ENCODE assay signal across 19 cellular contexts in the genomic region with DNA sequence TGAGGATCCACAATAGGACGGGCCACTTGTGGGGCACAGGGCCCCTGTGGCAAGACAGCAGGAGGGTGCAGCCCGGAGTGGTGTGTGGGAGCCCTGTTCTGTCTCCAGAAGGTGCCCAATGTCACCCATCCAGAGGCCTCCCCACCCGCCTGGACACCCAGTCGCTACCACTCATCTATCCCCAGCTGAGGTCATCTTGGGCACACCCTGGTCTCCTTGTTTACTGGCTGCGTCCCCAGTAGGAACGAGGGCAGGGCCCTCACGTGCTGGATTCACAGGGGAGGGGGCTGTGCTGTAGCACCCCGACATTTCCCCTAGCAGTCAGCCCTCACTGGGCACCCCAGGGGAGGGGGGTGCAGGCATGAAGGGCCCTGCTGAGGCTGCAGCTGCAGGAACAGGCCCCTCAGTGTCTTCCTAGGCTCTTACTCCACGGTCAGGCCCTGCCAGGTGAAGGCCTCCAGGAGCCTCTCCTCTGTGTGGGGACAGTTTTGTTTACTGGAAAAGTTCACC. TPM values are rescaled to one million over a fixed set of nuclear protein-coding genes. Genes with fewer than 3 reads are reported as not detected.
DNase-seq lines count a peak whose midpoint lies in the region; ATAC-seq and TF ChIP-seq lines count a peak whose summit lies in the region.
"Had no signal": no experiment of that assay in that cellular context is flagged by ENCODE, and none has a peak within 500 bp of the region (broad histone marks: within the 10 kb centered on the region; RNA-seq: fewer than 3 reads in every experiment).

No MANE protein-coding gene starts in this region.

- H2BK12ac ChIP-seq in neuronal stem cell (ENCODE audit: low read length), result peak overlapping the region; percentile 67

- no peak overlapping the region for H3K9ac ChIP-seq in neuronal stem cell (ENCODE audit: low read depth, low read length, poor library complexity)

- H3K4me1 ChIP-seq in neuronal stem cell (ENCODE audit: control insufficient read depth in 2 of 2, insufficient read depth in 1 of 2, low read depth in 1 of 2, low read length in 2 of 2), result peaks cover 0 to 42% of the 10 kb centered on the region in 2 donors
- H3K4me1 ChIP-seq: HAP-1 had no signal

- H3K4me3 ChIP-seq in neuronal stem cell (ENCODE audit: low read length in 2 of 2), result no peak overlapping the region
- H3K4me3 ChIP-seq: HAP-1, K562 had no signal

- ATAC-seq in esophagus mucosa (peak; percentile 1), left lobe of liver (peak; percentile 23), SK-N-SH treated with all-trans-retinoic acid at 6 μM for 48 hours (no peak)
- ATAC-seq: K562 had no signal

- no peak overlapping the region for H2AFZ ChIP-seq in neuronal stem cell (ENCODE audit: low read length)

- H2BK5ac ChIP-seq in neuronal stem cell (ENCODE audit: low read length), result no peak overlapping the region

- H2AK5ac ChIP-seq in neuronal stem cell (ENCODE audit: low read depth, low read length), result peak overlapping the region; percentile 83

- peak; percentile 11 for DNase-seq in HT-29 (ENCODE audit: low spot score)
- no peak for DNase-seq in left lobe of liver (ENCODE audit: low spot score)
- DNase-seq in neuronal stem cell (ENCODE audit: low spot score), result no peak
- DNase-seq in osteocyte (ENCODE audit: extremely low spot score, unreplicated experiment), result no peak
- no peak for DNase-seq in SKM-1 treated with dmso at 0.1 percent for 144 hours (lab: John Stamatoyannopoulos, UW; ENCODE audit: unreplicated experiment)
- DNase-seq: C1 segment of cervical spinal cord, DMS79 treated with DMSO at 0.1 percent for 48 hours, MV-4-11, NCI-H1417, NCI-H187, NCI-H2107, NCI-H510A, NCI-H748 treated with DMSO at 0.1 percent for 48 hours, OCI-M1, SIG-M5 had no signal

- no peak overlapping the region for H3K4me3 Mint-ChIP-seq in osteocyte (ENCODE audit: unreplicated experiment)

- H3K4me2 ChIP-seq in neuronal stem cell (ENCODE audit: insufficient read depth, low read length, poor library complexity, severe bottlenecking), result no peak overlapping the region

- H3K79me1 ChIP-seq in neuronal stem cell (ENCODE audit: low read depth, low read length), result no peaks in the 10 kb centered on the region

- no peaks in the 10 kb centered on the region for H3K36me3 Mint-ChIP-seq in osteocyte (ENCODE audit: unreplicated experiment)

- no peak overlapping the region for H3K27ac Mint-ChIP-seq in osteocyte (ENCODE audit: unreplicated experiment)

- H3K4ac ChIP-seq in neuronal stem cell (ENCODE audit: low read length), result peak overlapping the region; percentile 57

- TF ChIP-seq CTCF in osteocyte (IDR thresholded peaks at IDR 0.05), result no peak

- peaks cover 6% of the 10 kb centered on the region for H3K27me3 Mint-ChIP-seq in osteocyte (ENCODE audit: unreplicated experiment)

- no peak overlapping the region for H3K27ac ChIP-seq in neuronal stem cell (replicated peaks; ENCODE audit: low read length)

- no peaks in the 10 kb centered on the region for H3K36me3 ChIP-seq in neuronal stem cell (replicated peaks in 1 of 2; ENCODE audit: control insufficient read depth in 2 of 2, insufficient read depth in 2 of 2, low read length in 2 of 2)
- H3K36me3 ChIP-seq: HAP-1 had no signal

- H3K9me3 ChIP-seq in neuronal stem cell (replicated peaks in 1 of 2; ENCODE audit: control insufficient read depth in 2 of 2, insufficient read depth in 1 of 2, low read depth in 1 of 2, low read length in 2 of 2), result no peaks in the 10 kb centered on the region
- H3K9me3 ChIP-seq: HAP-1 had no signal

- H3K14ac ChIP-seq in neuronal stem cell (ENCODE audit: low read length), result peak overlapping the region; percentile 39

- no CpG with 5 or more reads among the region's 9 CpGs for WGBS in neuronal stem cell (ENCODE audit: extremely low coverage in 2 of 2, insufficient read length in 2 of 2, insufficient replicate concordance in 1 of 2), 2 donors

- H3K23ac ChIP-seq in neuronal stem cell (ENCODE audit: low read depth, low read length, poor library complexity), result no peak overlapping the region

- peak overlapping the region; percentile 66 for H3K18ac ChIP-seq in neuronal stem cell (ENCODE audit: low read length)

- H2BK15ac ChIP-seq in neuronal stem cell (ENCODE audit: low read length), result peak overlapping the region; percentile 68

- no peak overlapping the region for H4K8ac ChIP-seq in neuronal stem cell (ENCODE audit: low read depth, low read length)

- H3K4me1 Mint-ChIP-seq in osteocyte (ENCODE audit: unreplicated experiment), result peaks cover 35% of the 10 kb centered on the region

- peaks cover 0 to 9% (median 0%) of the 10 kb centered on the region in 3 experiments for H3K27me3 ChIP-seq in neuronal stem cell (ENCODE audit: control insufficient read depth in 3 of 3, insufficient read depth in 3 of 3, low read depth in 1 of 3, low read length in 3 of 3)

- no peak overlapping the region for H4K91ac ChIP-seq in neuronal stem cell (ENCODE audit: low read depth, low read length, poor library complexity)

- H3K9me3 Mint-ChIP-seq in osteocyte (ENCODE audit: unreplicated experiment), result no peaks in the 10 kb centered on the region

- no peak overlapping the region for H2BK120ac ChIP-seq in neuronal stem cell (ENCODE audit: low read depth, low read length)

TF ChIP-seq in SK-N-SH treated with all-trans-retinoic acid at 6 μM for 48 hours, 23 proteins besides CTCF, POLR2A, EP300 and RAD21:
- TF ChIP-seq ARNTL (CRISPR knock-in tag; IDR thresholded peaks at IDR 0.05; ENCODE audit: borderline replicate concordance, low read depth) (no peak), GLIS3 (CRISPR knock-in tag; IDR thresholded peaks at IDR 0.05) (no peak), SNAI2 (CRISPR knock-in tag; IDR thresholded peaks at IDR 0.05) (no peak), BACH2 (CRISPR knock-in tag; IDR thresholded peaks at IDR 0.05; ENCODE audit: borderline replicate concordance) (no peak), ZNF70 (CRISPR knock-in tag; IDR thresholded peaks at IDR 0.05) (no peak), PPARA (CRISPR knock-in tag; IDR thresholded peaks at IDR 0.05; ENCODE audit: borderline replicate concordance) (no peak), ESRRG (CRISPR knock-in tag; IDR thresholded peaks at IDR 0.05) (no peak), ZFP30 (CRISPR knock-in tag; IDR thresholded peaks at IDR 0.05) (no peak), ZNF8 (CRISPR knock-in tag; IDR thresholded peaks at IDR 0.05) (no peak)
- TF ChIP-seq, protein P1, sequence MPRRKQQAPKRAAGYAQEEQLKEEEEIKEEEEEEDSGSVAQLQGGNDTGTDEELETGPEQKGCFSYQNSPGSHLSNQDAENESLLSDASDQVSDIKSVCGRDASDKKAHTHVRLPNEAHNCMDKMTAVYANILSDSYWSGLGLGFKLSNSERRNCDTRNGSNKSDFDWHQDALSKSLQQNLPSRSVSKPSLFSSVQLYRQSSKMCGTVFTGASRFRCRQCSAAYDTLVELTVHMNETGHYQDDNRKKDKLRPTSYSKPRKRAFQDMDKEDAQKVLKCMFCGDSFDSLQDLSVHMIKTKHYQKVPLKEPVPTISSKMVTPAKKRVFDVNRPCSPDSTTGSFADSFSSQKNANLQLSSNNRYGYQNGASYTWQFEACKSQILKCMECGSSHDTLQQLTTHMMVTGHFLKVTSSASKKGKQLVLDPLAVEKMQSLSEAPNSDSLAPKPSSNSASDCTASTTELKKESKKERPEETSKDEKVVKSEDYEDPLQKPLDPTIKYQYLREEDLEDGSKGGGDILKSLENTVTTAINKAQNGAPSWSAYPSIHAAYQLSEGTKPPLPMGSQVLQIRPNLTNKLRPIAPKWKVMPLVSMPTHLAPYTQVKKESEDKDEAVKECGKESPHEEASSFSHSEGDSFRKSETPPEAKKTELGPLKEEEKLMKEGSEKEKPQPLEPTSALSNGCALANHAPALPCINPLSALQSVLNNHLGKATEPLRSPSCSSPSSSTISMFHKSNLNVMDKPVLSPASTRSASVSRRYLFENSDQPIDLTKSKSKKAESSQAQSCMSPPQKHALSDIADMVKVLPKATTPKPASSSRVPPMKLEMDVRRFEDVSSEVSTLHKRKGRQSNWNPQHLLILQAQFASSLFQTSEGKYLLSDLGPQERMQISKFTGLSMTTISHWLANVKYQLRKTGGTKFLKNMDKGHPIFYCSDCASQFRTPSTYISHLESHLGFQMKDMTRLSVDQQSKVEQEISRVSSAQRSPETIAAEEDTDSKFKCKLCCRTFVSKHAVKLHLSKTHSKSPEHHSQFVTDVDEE (CRISPR knock-in tag; IDR thresholded peaks at IDR 0.05), result no peak

RNA-seq across cellular contexts. Expression of a gene that starts 2.3 kb away (rescaled TPM):
- 0.13 and 0.46 TPM in 2 replicates for total RNA-seq in HT-29 (2014; rRNA removed; shearing (Covaris generic))
- total RNA-seq in esophagus mucosa (3.9 TPM), left lobe of liver (0.33 TPM), osteocyte (1.4 and 3.0 TPM in 2 replicates)
- 8.6 TPM for polyA plus RNA-seq in neuronal stem cell (2013, experiment 1 of 2)
- polyA plus RNA-seq in neuronal stem cell (2013, experiment 2 of 2), result 10.2 TPM
- total RNA-seq: K562 had no signal
- polyA plus RNA-seq: K562 had no signal

RNA-seq across cellular contexts. Expression of a gene that starts 19.3 kb away (rescaled TPM):
- 216 and 238 TPM in 2 replicates for total RNA-seq in HT-29 (2014; rRNA removed; shearing (Covaris generic))
- total RNA-seq in esophagus mucosa, result 328 TPM
- 27.8 TPM for total RNA-seq in left lobe of liver
- 0.86 TPM for polyA plus RNA-seq in neuronal stem cell (2013, experiment 1 of 2)
- 0.86 TPM for polyA plus RNA-seq in neuronal stem cell (2013, experiment 2 of 2)
- 0.16 and 0.91 TPM in 2 replicates for total RNA-seq in osteocyte
- polyA plus RNA-seq: K562 had no signal

RNA-seq across cellular contexts. Expression of a gene that starts 41.7 kb away (rescaled TPM):
- not detected in 2 replicates for total RNA-seq in HT-29 (2014; rRNA removed; shearing (Covaris generic))
- total RNA-seq in esophagus mucosa (not detected), left lobe of liver (not detected), osteocyte (0.43 TPM in 1 of 2 replicates, not detected in the other)
- polyA plus RNA-seq in neuronal stem cell (2013, experiment 1 of 2), result 3.6 TPM
- polyA plus RNA-seq in neuronal stem cell (2013, experiment 2 of 2), result 3.4 TPM
- total RNA-seq: K562 had no signal
- polyA plus RNA-seq: K562 had no signal

Comparison
In these comparisons a context has a peak if more than half of its experiments do, and no peak if none do; other contexts are left out.
1. RNA of a gene that starts 19.3 kb away (total RNA-seq): 328 TPM in esophagus mucosa (single experiment), 216 to 238 TPM in HT-29 and 27.8 TPM in left lobe of liver (single experiment); 0.16 to 0.91 TPM in osteocyte; every median in the first group is over 10 times any median in the second.